In the genomic region with DNA sequence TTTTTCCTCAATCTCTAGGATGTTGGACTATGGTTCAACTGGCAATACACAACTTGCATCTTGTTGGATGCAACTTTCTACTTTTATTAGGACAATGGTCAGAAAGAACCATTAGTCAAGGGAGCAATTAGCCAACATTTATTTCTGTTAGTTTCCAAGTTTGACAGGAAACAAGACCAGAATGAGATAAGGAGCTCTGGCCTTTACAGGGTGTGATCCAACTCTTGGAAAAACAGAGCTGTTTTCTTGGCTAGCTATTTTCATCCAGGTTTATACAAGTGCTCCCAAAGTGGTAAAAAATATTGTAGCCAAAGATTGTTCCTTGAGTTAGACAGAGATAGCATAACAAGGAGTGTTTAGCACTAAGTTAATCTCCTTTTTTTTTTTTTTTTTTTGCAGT, we compare ENCODE assay signal across 28 cellular contexts.
"Had no signal": no experiment of that assay in that cellular context is flagged by ENCODE, and none has a peak within 500 bp of the region (broad histone marks: within the 10 kb centered on the region; RNA-seq: fewer than 3 reads in every experiment).

No MANE protein-coding gene starts in this region.

- H3K36me3 ChIP-seq: brain microvascular endothelial cell had no signal

- H3K4me2 ChIP-seq: KMS-11 had no signal

- H3K27me3 ChIP-seq: brain microvascular endothelial cell had no signal

- DNase-seq: activated CD4-positive, alpha-beta T cell treated with anti-CD3 and anti-CD28 coated beads for 36 hours; activated CD4-positive, alpha-beta T cell treated with anti-CD3 and anti-CD28 coated beads, Interleukin-2, amount 10 ng/mL, durations not matched to agents 7 days and 5 days; activated CD4-positive, alpha-beta T cell treated with anti-CD3 and anti-CD28 coated beads, Interleukin-2, amount 50 U/mL, for 48 hours; activated CD8-positive, alpha-beta memory T cell treated with anti-CD3 and anti-CD28 coated beads for 24 hours; activated CD8-positive, alpha-beta memory T cell treated with anti-CD3 and anti-CD28 coated beads, Interleukin-2, amount 10 ng/mL, durations not matched to agents 7 days and 5 days; activated CD8-positive, alpha-beta memory T cell treated with anti-CD3 and anti-CD28 coated beads, Interleukin-2, amount 50 U/mL, for 48 hours; activated effector memory CD4-positive, alpha-beta T cell treated with Interleukin-2 at 50 U/mL for 16 hours; activated naive CD4-positive, alpha-beta T cell treated with anti-CD3 and anti-CD28 coated beads, Interleukin-2, amount 10 ng/mL, durations not matched to agents 7 days and 5 days; activated naive CD8-positive, alpha-beta T cell treated with anti-CD3 and anti-CD28 coated beads, Interleukin-2, amount 50 U/mL, for 24 hours; activated T-cell treated with anti-CD3 and anti-CD28 coated beads, Interleukin-2, amount 50 U/mL, for 48 hours; amniotic stem cell; aorta; brain microvascular endothelial cell; MM.1S; MV-4-11; NCI-H1092; NCI-H1436 treated with DMSO at 0.1 percent for 48 hours; NCI-H1694 treated with DMSO at 0.1 percent for 48 hours; NCI-H2029; NCI-H510A; NCI-H526; NCI-H748 treated with DMSO at 0.1 percent for 48 hours; OCI-M1; SIG-M5; T-cell; T-helper 2 cell; T-helper 9 cell had no signal

- H3K27ac ChIP-seq: brain microvascular endothelial cell, KMS-11 had no signal
